ENCODE assay signal across 13 cellular contexts in genomic region chr3:155549087-155549486, GRCh38.
A peak's percentile ranks its signal among the peaks of the same experiment; 100 is the strongest.
DNase-seq lines count a peak whose midpoint lies in the region; ATAC-seq lines count a peak whose summit lies in the region.
"Had no signal": no experiment of that assay in that cellular context is flagged by ENCODE, and none has a peak within 500 bp of the region (broad histone marks: within the 10 kb centered on the region; RNA-seq: fewer than 3 reads in every experiment).

No MANE protein-coding gene starts in this region.

- peak overlapping the region; percentile 3 for H3K27ac Mint-ChIP-seq in activated CD8-positive, alpha-beta T cell treated with anti-CD3 and anti-CD28 coated beads, Interleukin-2, amount 10 ng/mL, durations not matched to agents 7 days and 5 days
- H3K27ac Mint-ChIP-seq: naive thymus-derived CD8-positive, alpha-beta T cell had no signal

- ATAC-seq in GM18498 (IDR thresholded peaks at IDR 0.05; ENCODE audit: unreplicated experiment) (peak; percentile 94), GM19463 (IDR thresholded peaks at IDR 0.05; ENCODE audit: unreplicated experiment) (peak; percentile 84), HG03039 (IDR thresholded peaks at IDR 0.05; ENCODE audit: unreplicated experiment) (peak; percentile 70)
- ATAC-seq in activated CD8-positive, alpha-beta T cell treated with anti-CD3 and anti-CD28 coated beads, Interleukin-2, amount 10 ng/mL, durations not matched to agents 7 days and 5 days = no peak
- ATAC-seq: naive thymus-derived CD8-positive, alpha-beta T cell had no signal

- DNase-seq in activated CD8-positive, alpha-beta T cell treated with anti-CD3 and anti-CD28 coated beads, Interleukin-2, amount 10 ng/mL, durations not matched to agents 7 days and 5 days = no peak
- DNase-seq in GM03348 (ENCODE audit: low spot score) = no peak
- no peak for DNase-seq in activated CD8-positive, alpha-beta memory T cell treated with anti-CD3 and anti-CD28 coated beads for 24 hours
- DNase-seq in ureter (ENCODE audit: low spot score) = no peak
- DNase-seq in NCI-H82 (lab: John Stamatoyannopoulos, UW) = no peak
- DNase-seq: activated effector memory CD4-positive, alpha-beta T cell treated with Interleukin-2 at 50 U/mL for 16 hours; Kasumi-1; naive thymus-derived CD8-positive, alpha-beta T cell; NCI-H774; tibial artery had no signal

- CTCF ChIA-PET in activated CD8-positive, alpha-beta T cell treated with anti-CD3 and anti-CD28 coated beads, Interleukin-2, amount 10 ng/mL, durations not matched to agents 7 days and 5 days (lab: Charles Lee) = interaction anchor here (0.9 to 1.1 kb wide), 2 partner anchors 11 to 57 kb away, joined by 3 read pairs; no protein-coding TSS in a partner anchor

- no peak overlapping the region for H3K4me3 Mint-ChIP-seq in activated CD8-positive, alpha-beta T cell treated with anti-CD3 and anti-CD28 coated beads, Interleukin-2, amount 10 ng/mL, durations not matched to agents 7 days and 5 days
- H3K4me3 Mint-ChIP-seq: naive thymus-derived CD8-positive, alpha-beta T cell had no signal

- H3K4me1 Mint-ChIP-seq in activated CD8-positive, alpha-beta T cell treated with anti-CD3 and anti-CD28 coated beads, Interleukin-2, amount 10 ng/mL, durations not matched to agents 7 days and 5 days (ENCODE audit: low read depth) = peaks cover 35% of the 10 kb centered on the region

- H3K9me3 Mint-ChIP-seq in activated CD8-positive, alpha-beta T cell treated with anti-CD3 and anti-CD28 coated beads, Interleukin-2, amount 10 ng/mL, durations not matched to agents 7 days and 5 days (ENCODE audit: insufficient read depth) = no peaks in the 10 kb centered on the region

- H3K27me3 Mint-ChIP-seq in activated CD8-positive, alpha-beta T cell treated with anti-CD3 and anti-CD28 coated beads, Interleukin-2, amount 10 ng/mL, durations not matched to agents 7 days and 5 days (ENCODE audit: low read depth) = no peaks in the 10 kb centered on the region
- H3K27me3 Mint-ChIP-seq: naive thymus-derived CD8-positive, alpha-beta T cell had no signal

- H3K36me3 Mint-ChIP-seq in activated CD8-positive, alpha-beta T cell treated with anti-CD3 and anti-CD28 coated beads, Interleukin-2, amount 10 ng/mL, durations not matched to agents 7 days and 5 days (ENCODE audit: low read depth) = peaks cover 11% of the 10 kb centered on the region
- H3K36me3 Mint-ChIP-seq: naive thymus-derived CD8-positive, alpha-beta T cell had no signal

- POLR2A ChIA-PET in activated CD8-positive, alpha-beta T cell treated with anti-CD3 and anti-CD28 coated beads, Interleukin-2, amount 10 ng/mL, durations not matched to agents 7 days and 5 days (lab: Charles Lee) = interaction anchor here (0.8 kb wide), 1 partner anchor 15 kb away, joined by 3 read pairs; no protein-coding TSS in a partner anchor
